Comparison of ENCODE assay signal across 9 cellular contexts in the genomic region with DNA sequence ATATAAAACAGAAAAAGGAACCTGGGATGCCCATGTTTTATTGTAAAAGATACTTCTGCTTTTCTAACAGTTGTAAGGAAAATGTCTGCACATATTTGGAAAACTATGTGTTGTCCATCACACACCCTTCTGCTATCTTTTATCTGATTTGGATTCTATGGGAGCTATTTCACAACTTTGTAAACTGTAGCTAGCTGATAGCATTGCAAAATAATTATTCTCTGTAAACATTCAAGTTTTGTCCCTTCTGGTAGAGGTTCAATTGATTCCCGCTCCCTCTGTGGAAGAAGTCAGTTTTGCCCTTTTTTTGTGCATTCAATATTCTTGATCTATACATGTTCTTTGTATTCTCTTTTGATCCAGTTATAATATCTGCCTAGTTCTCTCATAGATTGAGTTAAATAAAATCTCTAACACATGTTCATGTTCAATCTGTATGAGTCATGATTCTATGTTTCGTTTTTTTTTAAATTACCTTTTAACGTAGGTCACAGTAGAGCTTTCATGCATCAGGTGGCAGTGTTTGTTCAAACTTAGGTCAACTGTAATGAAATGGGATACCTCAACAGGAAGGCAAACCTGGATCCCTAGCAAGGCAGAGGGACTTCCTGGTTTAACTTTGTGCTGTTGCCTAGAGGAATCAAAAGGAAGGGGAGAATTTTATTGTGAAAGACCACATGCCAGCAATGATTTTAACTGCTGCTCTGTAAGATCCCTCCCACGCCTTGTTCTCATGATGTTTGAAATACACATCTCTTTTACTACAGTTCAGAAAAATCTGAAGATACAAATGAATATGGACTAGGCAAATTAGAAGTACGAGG. TPM values are rescaled to one million over a fixed set of nuclear protein-coding genes. Genes with fewer than 3 reads are reported as not detected.
DNase-seq lines count a peak whose midpoint lies in the region; ATAC-seq, FAIRE-seq and TF ChIP-seq lines count a peak whose summit lies in the region.
"Had no signal": no experiment of that assay in that cellular context is flagged by ENCODE, and none has a peak within 500 bp of the region (broad histone marks: within the 10 kb centered on the region; RNA-seq: fewer than 3 reads in every experiment).

No MANE protein-coding gene starts in this region.

- H3K9ac ChIP-seq in astrocyte (ENCODE audit: low read length): no peak overlapping the region

- no peak for ATAC-seq in GM21717 (IDR thresholded peaks at IDR 0.05; ENCODE audit: unreplicated experiment)
- no peak for ATAC-seq in GM18519 (IDR thresholded peaks at IDR 0.05; ENCODE audit: low FRiP score, unreplicated experiment)
- no peak for ATAC-seq in GM21529 (IDR thresholded peaks at IDR 0.05; ENCODE audit: unreplicated experiment)

- no peaks in the 10 kb centered on the region for H3K79me2 ChIP-seq in astrocyte (ENCODE audit: insufficient read depth, low read length)

- no peak overlapping the region for H3K4me2 ChIP-seq in astrocyte (ENCODE audit: low read length)

- no peak overlapping the region for H3K4me3 ChIP-seq in astrocyte (ENCODE audit: insufficient read depth, low read depth, low read length)

- H3K9me3 Mint-ChIP-seq in astrocyte (ENCODE audit: unreplicated experiment): peaks cover 4% of the 10 kb centered on the region

- H3K36me3 Mint-ChIP-seq in astrocyte (ENCODE audit: low read depth, unreplicated experiment): no peaks in the 10 kb centered on the region
- H3K36me3 Mint-ChIP-seq: brain had no signal

- no peaks in the 10 kb centered on the region for H4K20me1 ChIP-seq in astrocyte (ENCODE audit: insufficient read depth, low read length)

- no peaks in the 10 kb centered on the region for H3K36me3 ChIP-seq in astrocyte (ENCODE audit: insufficient read depth, low read length)

- no peak overlapping the region for H3K27ac ChIP-seq in astrocyte (ENCODE audit: low read depth, low read length)

- no peaks in the 10 kb centered on the region for H3K4me1 Mint-ChIP-seq in astrocyte (ENCODE audit: low read depth, unreplicated experiment)

- TF ChIP-seq CTCF in astrocyte (IDR thresholded peaks at IDR 0.05; ENCODE audit: insufficient read depth, low read depth, low read length): no peak

- no peaks in the 10 kb centered on the region for H3K9me3 ChIP-seq in astrocyte (ENCODE audit: insufficient read depth, low read depth, low read length)

- FAIRE-seq in astrocyte (lab: Jason Lieb, UNC): no peak
- no peak for FAIRE-seq in urothelium cell line (lab: Jason Lieb, UNC)

- no peak overlapping the region for H2AFZ ChIP-seq in astrocyte (ENCODE audit: low read depth, low read length)

- no peak overlapping the region for H3K4me3 Mint-ChIP-seq in astrocyte (ENCODE audit: unreplicated experiment)
- H3K4me3 Mint-ChIP-seq: brain had no signal

- peaks cover 2% of the 10 kb centered on the region for H3K27me3 Mint-ChIP-seq in astrocyte (ENCODE audit: low read depth, unreplicated experiment)
- H3K27me3 Mint-ChIP-seq: brain had no signal

- H3K27me3 ChIP-seq in astrocyte (ENCODE audit: insufficient read depth, low read length): peaks cover 4% of the 10 kb centered on the region

- no peaks in the 10 kb centered on the region for H3K4me1 ChIP-seq in astrocyte (ENCODE audit: insufficient read depth, low read length)

- DNase-seq in DMS 273 treated with DMSO at 0.1 percent for 48 hours (lab: John Stamatoyannopoulos, UW) (peak; percentile 9), NCI-H128 (lab: John Stamatoyannopoulos, UW; ENCODE audit: unreplicated experiment) (peak; percentile 45), astrocyte (ENCODE audit: low read depth) (peak; percentile 46), kidney tubule cell (ENCODE audit: low spot score) (peak; percentile 91), urothelium cell line (ENCODE audit: low spot score) (no peak)

- no peak overlapping the region for H3K27ac Mint-ChIP-seq in astrocyte (ENCODE audit: unreplicated experiment)

RNA-seq across cellular contexts. Expression of a gene that starts 26.0 kb away (rescaled TPM):
- 30.0 and 30.5 TPM in 2 replicates for total RNA-seq in astrocyte
